1 cellular context compared by ENCODE assay signal in the genomic region with DNA sequence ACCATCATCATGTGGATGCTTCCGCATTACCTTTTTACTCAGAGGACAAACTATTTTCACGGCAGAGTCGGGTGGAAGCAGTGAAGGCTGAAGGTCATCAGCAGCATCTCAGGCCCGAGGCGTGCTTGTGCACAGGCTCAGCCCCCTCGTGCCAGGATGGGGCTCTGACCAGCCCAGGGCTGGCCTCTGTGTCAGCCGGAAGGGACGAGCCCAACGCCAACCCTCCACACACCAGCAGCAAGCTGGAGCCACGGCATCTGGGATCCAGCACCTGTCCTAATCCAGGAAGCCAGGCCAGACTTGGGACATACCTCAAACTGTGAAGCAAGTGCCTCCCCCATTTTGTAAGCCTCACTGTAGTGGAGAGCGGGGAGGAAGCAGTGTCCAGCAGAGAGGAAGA.
TF ChIP-seq lines count a peak whose summit lies in the region.

No MANE protein-coding gene starts in this region.

TF ChIP-seq in WTC11, 78 proteins besides CTCF, POLR2A, EP300 and RAD21 (continued from another document):
- TF ChIP-seq, protein P1, sequence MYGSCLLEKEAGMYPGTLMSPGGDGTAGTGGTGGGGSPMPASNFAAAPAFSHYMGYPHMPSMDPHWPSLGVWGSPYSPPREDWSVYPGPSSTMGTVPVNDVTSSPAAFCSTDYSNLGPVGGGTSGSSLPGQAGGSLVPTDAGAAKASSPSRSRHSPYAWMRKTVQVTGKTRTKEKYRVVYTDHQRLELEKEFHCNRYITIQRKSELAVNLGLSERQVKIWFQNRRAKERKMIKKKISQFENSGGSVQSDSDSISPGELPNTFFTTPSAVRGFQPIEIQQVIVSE (CRISPR knock-in tag; IDR thresholded peaks at IDR 0.05; ENCODE audit: borderline replicate concordance), result no peak
- TF ChIP-seq GRHL2 (CRISPR knock-in tag; IDR thresholded peaks at IDR 0.05; ENCODE audit: insufficient replicate concordance, severe bottlenecking) (no peak), MXD4 (CRISPR knock-in tag; IDR thresholded peaks at IDR 0.05; ENCODE audit: borderline replicate concordance) (no peak)
